In the genomic region with DNA sequence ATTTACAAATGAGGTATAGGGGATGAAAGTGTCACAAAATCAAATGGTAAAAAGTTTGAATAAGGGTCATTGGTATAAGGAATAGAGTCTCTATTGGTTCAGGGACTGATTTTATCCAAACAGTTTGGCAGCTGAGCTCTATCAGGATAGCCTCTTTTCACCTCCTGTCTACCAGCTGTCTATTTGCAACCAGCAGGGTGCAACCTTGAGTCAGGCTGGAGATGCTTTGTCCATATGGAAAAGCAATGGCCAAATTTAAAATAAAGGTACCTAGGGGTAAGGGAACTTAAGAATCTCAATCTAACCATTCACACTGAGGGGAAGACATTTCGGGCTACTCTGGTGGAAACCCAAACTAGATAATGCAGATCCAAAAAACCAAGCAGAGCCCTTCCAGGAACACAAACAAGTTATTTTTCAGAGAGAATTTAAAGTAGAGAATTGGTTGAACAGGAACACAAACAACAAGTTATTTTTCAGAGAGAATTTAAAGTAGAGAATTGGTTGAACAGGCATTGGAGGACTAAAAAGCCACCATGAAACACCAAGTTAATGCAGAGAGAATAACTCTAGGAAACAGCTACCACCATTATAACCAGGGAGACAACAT, we compare ENCODE assay signal across 8 cellular contexts. TPM values are rescaled to one million over a fixed set of nuclear protein-coding genes. Genes with fewer than 3 reads are reported as not detected.
DNase-seq lines count a peak whose midpoint lies in the region; ATAC-seq, FAIRE-seq and TF ChIP-seq lines count a peak whose summit lies in the region.

No MANE protein-coding gene starts in this region.

- no peak overlapping the region for H3K4me3 ChIP-seq in Caco-2 (ENCODE audit: low read depth, low read length)
- H3K4me3 ChIP-seq in keratinocyte (ENCODE audit: control insufficient read depth in 2 of 3, extremely low read depth in 1 of 3, insufficient read depth in 2 of 3, low read depth in 1 of 3, low read length in 3 of 3): no peak overlapping the region
- no peak overlapping the region for H3K4me3 ChIP-seq in ovary

- H4K20me1 ChIP-seq in keratinocyte (ENCODE audit: control insufficient read depth, extremely low read depth, insufficient read depth, low read length): no peaks in the 10 kb centered on the region

- H3K9me3 ChIP-seq in Caco-2: no peaks in the 10 kb centered on the region
- no peaks in the 10 kb centered on the region for H3K9me3 ChIP-seq in keratinocyte (ENCODE audit: control insufficient read depth, low read depth, low read length)
- H3K9me3 ChIP-seq in ovary: no peaks in the 10 kb centered on the region

- no peak overlapping the region for H3K9ac ChIP-seq in keratinocyte (ENCODE audit: control insufficient read depth, extremely low read depth, insufficient read depth, low read length)

- H3K27ac ChIP-seq in keratinocyte (ENCODE audit: control insufficient read depth, insufficient read depth, low read length): no peak overlapping the region
- no peak overlapping the region for H3K27ac ChIP-seq in ovary

- no peak overlapping the region for H3K4me2 ChIP-seq in keratinocyte (ENCODE audit: control insufficient read depth, extremely low read depth, insufficient read depth, low read depth, low read length)

- peaks cover 5% of the 10 kb centered on the region for H3K27me3 Mint-ChIP-seq in Caco-2 (ENCODE audit: insufficient read depth, unreplicated experiment)
- no peaks in the 10 kb centered on the region; the same call in none of the 2 replicates for H3K27me3 Mint-ChIP-seq in HFFc6 (ENCODE audit: insufficient read depth)
- no peaks in the 10 kb centered on the region for H3K27me3 Mint-ChIP-seq in activated T-cell treated with anti-CD3 and anti-CD28 coated beads, Interleukin-2, amount 50 U/mL, for 72 hours (ENCODE audit: low read depth)

- no peaks in the 10 kb centered on the region for H3K36me3 Mint-ChIP-seq in Caco-2 (ENCODE audit: insufficient read depth, unreplicated experiment)
- H3K36me3 Mint-ChIP-seq in HFFc6 (ENCODE audit: low read depth): no peaks in the 10 kb centered on the region
- no peaks in the 10 kb centered on the region for H3K36me3 Mint-ChIP-seq in activated T-cell treated with anti-CD3 and anti-CD28 coated beads, Interleukin-2, amount 50 U/mL, for 72 hours (ENCODE audit: insufficient read depth in 2 of 2)

- FAIRE-seq in keratinocyte (lab: Jason Lieb, UNC): no peak

- DNase-seq in Caco-2 (peak; percentile 55 to 61), HFFc6 (no peak), RPMI8226 (peak; percentile 21), keratinocyte (ENCODE audit: low read depth, low spot score) (no peak), ovary (no peak), T-helper 2 cell (no peak)
- DNase-seq in activated T-cell treated with anti-CD3 and anti-CD28 coated beads, Interleukin-2, amount 50 U/mL, for 72 hours: no peak

- POLR2A ChIA-PET in Caco-2 (lab: Charles Lee): no interaction called here

- no peak for TF ChIP-seq EP300 in ovary (IDR thresholded peaks at IDR 0.05)

- no peaks in the 10 kb centered on the region for H3K9me1 ChIP-seq in keratinocyte (ENCODE audit: control insufficient read depth, extremely low read depth, insufficient read depth, low read length)

- no peak for ATAC-seq in HG03354 (IDR thresholded peaks at IDR 0.05; ENCODE audit: poor library complexity, severe bottlenecking, unreplicated experiment)
- ATAC-seq in activated T-cell treated with anti-CD3 and anti-CD28 coated beads, Interleukin-2, amount 50 U/mL, for 72 hours (replicated peaks in 1 of 2): no peak

- WGBS in ovary, 3 donors: 63 to 66% (median 65%) methylated on average over 1 of the region's 1 CpG

- no peaks in the 10 kb centered on the region for H3K79me2 ChIP-seq in keratinocyte (ENCODE audit: control insufficient read depth, insufficient read depth, low read length)

- dilution Hi-C loops in keratinocyte (cut with MboI; ENCODE audit: extremely low pct_ligation_motif_present, low sequenced_read_pairs): no loop called here

- BruUV-seq in Caco-2 (replicated peaks; lab: Mats Ljungman, UMichigan): no TSS peak

- H3K9me3 Mint-ChIP-seq in Caco-2 (ENCODE audit: unreplicated experiment) (no peaks in the 10 kb centered on the region), HFFc6 (peaks cover 16% of the 10 kb centered on the region)
- no peaks in the 10 kb centered on the region for H3K9me3 Mint-ChIP-seq in activated T-cell treated with anti-CD3 and anti-CD28 coated beads, Interleukin-2, amount 50 U/mL, for 72 hours

- intact Hi-C loops in Caco-2 (cut with micrococcal nuclease; ENCODE audit: unreplicated experiment): loop anchor here (1.0 kb wide), 1 partner anchor 126 kb away; no protein-coding TSS in a partner anchor
- intact Hi-C loops in ovary (cut with DNase I): no loop called here

- TF ChIP-seq POLR2A in ovary (IDR thresholded peaks at IDR 0.05): no peak

- H3K4me3 Mint-ChIP-seq in Caco-2 (ENCODE audit: unreplicated experiment) (no peak overlapping the region), HFFc6 (no peak overlapping the region)
- no peak overlapping the region for H3K4me3 Mint-ChIP-seq in activated T-cell treated with anti-CD3 and anti-CD28 coated beads, Interleukin-2, amount 50 U/mL, for 72 hours

- H3K36me3 ChIP-seq in Caco-2 (ENCODE audit: control insufficient read depth, insufficient read depth, low read length) (no peaks in the 10 kb centered on the region), keratinocyte (ENCODE audit: control insufficient read depth in 2 of 2, extremely low read depth in 1 of 2, insufficient read depth in 2 of 2, low read length in 2 of 2) (no peaks in the 10 kb centered on the region), ovary (no peaks in the 10 kb centered on the region)

- no peaks in the 10 kb centered on the region for H3K4me1 ChIP-seq in Caco-2
- no peaks in the 10 kb centered on the region for H3K4me1 ChIP-seq in keratinocyte (ENCODE audit: control insufficient read depth, extremely low read depth, insufficient read depth, low read length)
- no peaks in the 10 kb centered on the region for H3K4me1 ChIP-seq in ovary (ENCODE audit: insufficient read depth)

- peak; percentile 62 to 83 for TF ChIP-seq CTCF in Caco-2 (IDR thresholded peaks at IDR 0.05; ENCODE audit: insufficient read depth in 1 of 2, low read depth in 1 of 2, low read length in 1 of 2, severe bottlenecking in 1 of 2, unreplicated experiment in 1 of 2)
- peak; percentile 58 for TF ChIP-seq CTCF in HFFc6 (IDR thresholded peaks at IDR 0.05)
- TF ChIP-seq CTCF in keratinocyte (optimal IDR thresholded peaks at IDR 0.05 in 1 of 3, IDR thresholded peaks at IDR 0.05 in 1 of 3, conservative IDR thresholded peaks at IDR 0.05 in 1 of 3; ENCODE audit: extremely low read depth in 1 of 3, insufficient read depth in 2 of 3, low read length in 3 of 3): peak; percentile 81 to 86 (median 85)
- TF ChIP-seq CTCF in ovary (IDR thresholded peaks at IDR 0.05): no peak

- H3K27me3 ChIP-seq in Caco-2 (replicated peaks; ENCODE audit: control insufficient read depth, insufficient read depth, low read length) (no peaks in the 10 kb centered on the region), keratinocyte (ENCODE audit: control insufficient read depth, extremely low read depth, insufficient read depth, low read length) (no peaks in the 10 kb centered on the region), ovary (no peaks in the 10 kb centered on the region)

- H2AFZ ChIP-seq in keratinocyte (ENCODE audit: control insufficient read depth, low read length): no peak overlapping the region

- H3K27ac Mint-ChIP-seq in Caco-2 (ENCODE audit: unreplicated experiment) (no peak overlapping the region), HFFc6 (no peak overlapping the region)
- H3K27ac Mint-ChIP-seq in activated T-cell treated with anti-CD3 and anti-CD28 coated beads, Interleukin-2, amount 50 U/mL, for 72 hours: no peak overlapping the region

- H3K4me1 Mint-ChIP-seq in Caco-2 (ENCODE audit: low read depth, unreplicated experiment) (no peaks in the 10 kb centered on the region), HFFc6 (ENCODE audit: low read depth) (no peaks in the 10 kb centered on the region)
- no peaks in the 10 kb centered on the region for H3K4me1 Mint-ChIP-seq in activated T-cell treated with anti-CD3 and anti-CD28 coated beads, Interleukin-2, amount 50 U/mL, for 72 hours (ENCODE audit: low read depth)

- CTCF ChIA-PET in Caco-2 (lab: Charles Lee): interaction anchor here (0.6 to 1.3 kb wide), 3 partner anchors 30 to 64 kb away, joined by 3 to 4 read pairs (median 4); no protein-coding TSS in a partner anchor

RNA-seq across cellular contexts. Expression of a gene that starts 12.6 kb away (rescaled TPM):
- not detected in 2 replicates for total RNA-seq in Caco-2 (2022)
- total RNA-seq in HFFc6 (2021; fragmentation: NEBNext Ultra II Directional; extraction: Animal tissue kit (Norgen Biotek cat#: 25700)): not detected
- polyA plus RNA-seq in keratinocyte: 0.80 to 2.9 TPM (median 2.2 TPM) in 3 replicates
- polyA plus RNA-seq in keratinocyte (2011; ENCODE audit: low read depth): not detected
- polyA plus RNA-seq in keratinocyte (2011; cell fraction: cytosol; rRNA removed): 1.5 and 2.2 TPM in 2 replicates
- 1.6 TPM in 2 replicates for polyA plus RNA-seq in keratinocyte (2011; cell fraction: nucleus; rRNA removed)
- polyA plus RNA-seq in keratinocyte (2012; ENCODE audit: low replicate concordance): 1.7 TPM in 1 of 2 replicates, not detected in the other
- 0.63 to 8.3 TPM (median 2.6 TPM) in 3 replicates for polyA minus RNA-seq in keratinocyte
- polyA minus RNA-seq in keratinocyte (2011; cell fraction: cytosol; rRNA and poly(A)+ RNA removed): 1.5 TPM
- polyA minus RNA-seq in keratinocyte (2011; cell fraction: nucleus; rRNA and poly(A)+ RNA removed): 1.7 and 3.3 TPM in 2 replicates
- total RNA-seq in ovary: 1 to 10 TPM in 3 of 7 donors, under 1 TPM in 2, not detected in 2; 0.34 to 2.0 (median 1.2) TPM
- 1 to 10 TPM in 1 of 2 donors, under 1 TPM in 1; 0.44 to 4.3 TPM for polyA plus RNA-seq in ovary
- not detected for total RNA-seq in activated T-cell treated with anti-CD3 and anti-CD28 coated beads, Interleukin-2, amount 50 U/mL, for 72 hours

Comparison
In these comparisons a context has a peak if more than half of its experiments do, and no peak if none do; other contexts are left out.
1. DNase-seq: peak in Caco-2 (2 of 2) and RPMI8226 (single experiment); none in HFFc6 (single experiment), keratinocyte (single experiment), ovary (0 of 5), T-helper 2 cell (0 of 5) and activated T-cell treated with anti-CD3 and anti-CD28 coated beads, Interleukin-2, amount 50 U/mL, for 72 hours (0 of 2).
2. CTCF ChIP-seq: peak in Caco-2 (2 of 2), HFFc6 (single experiment) and keratinocyte (3 of 3); none in ovary (0 of 3).